ENCODE assay signal across 8 cellular contexts in the genomic region with DNA sequence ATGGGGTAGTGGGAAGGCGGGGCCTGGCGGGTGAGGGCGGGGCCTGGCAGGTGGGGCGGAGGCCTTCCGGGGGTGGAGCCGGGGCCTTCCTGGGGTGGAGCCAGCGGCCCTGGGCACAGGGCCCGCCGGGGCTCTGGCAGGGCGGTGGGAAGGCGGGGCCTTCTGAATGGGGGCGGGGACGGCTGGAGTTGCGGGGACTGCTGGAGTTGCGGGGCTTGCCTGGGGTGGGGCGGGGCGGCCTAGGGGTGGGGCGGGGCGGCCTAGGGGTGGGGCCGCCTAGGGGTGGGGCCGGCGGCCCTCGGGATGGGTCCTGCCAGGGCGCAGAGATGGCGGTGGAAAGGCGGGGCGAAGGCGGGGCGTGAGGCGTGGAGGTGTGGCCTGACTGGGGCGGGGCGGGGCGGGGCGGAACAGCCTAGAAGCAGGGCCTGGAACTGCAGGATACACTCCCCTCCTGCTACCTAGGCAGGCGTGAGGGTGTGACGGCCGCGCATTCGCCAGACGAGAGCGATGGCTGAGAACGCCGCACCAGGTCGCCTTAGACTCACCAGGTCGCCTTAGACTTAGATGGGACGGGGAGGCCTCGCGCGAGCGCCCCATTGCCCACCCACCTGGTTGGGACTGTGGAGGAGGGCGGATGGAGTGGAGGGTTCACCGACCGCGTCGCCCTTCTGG. TPM values are rescaled to one million over a fixed set of nuclear protein-coding genes. Genes with fewer than 3 reads are reported as not detected.
DNase-seq lines count a peak whose midpoint lies in the region; TF ChIP-seq lines count a peak whose summit lies in the region.

No MANE protein-coding gene starts in this region.

- peaks cover 5 to 6% of the 10 kb centered on the region in 2 experiments for H3K4me1 ChIP-seq in neutrophil (ENCODE audit: control insufficient read depth in 1 of 2, insufficient read depth in 1 of 2, low read depth in 1 of 2, low read length in 1 of 2)

- peak overlapping the region; percentile 48 for H3K27ac ChIP-seq in neutrophil

- DNase-seq in EL (peak; percentile 56), HFF-Myc (ENCODE audit: extremely low read depth, low read depth) (no peak), NOMO-1 treated with dmso at 0.1 percent for 144 hours (lab: John Stamatoyannopoulos, UW; ENCODE audit: unreplicated experiment) (peak; percentile 48), fibroblast of pulmonary artery (ENCODE audit: low read depth) (peak; percentile 71), stromal cell of bone marrow (ENCODE audit: low read depth) (peak; percentile 11), SHP77 (lab: John Stamatoyannopoulos, UW) (no peak)
- DNase-seq in activated T-helper 2 cell treated with anti-CD3 and anti-CD28 coated beads, Interferon-gamma antibody, Interleukin-2, Interleukin-4, amounts not matched to agents 10 μg/mL and 5 μg/mL and 100 μg/mL, durations not matched to agents 14 hours and 24 hours and 36 hours (ENCODE audit: low spot score) = peak; percentile 76

- peaks cover 6% of the 10 kb centered on the region for H3K27me3 ChIP-seq in neutrophil

- H3K4me3 Mint-ChIP-seq in activated T-helper 2 cell treated with anti-CD3 and anti-CD28 coated beads, Interferon-gamma antibody, Interleukin-2, Interleukin-4, amounts not matched to agents 10 μg/mL and 5 μg/mL and 100 μg/mL, durations not matched to agents 14 hours and 24 hours and 36 hours (ENCODE audit: low read depth) = peak overlapping the region; percentile 58

- peaks cover 16% of the 10 kb centered on the region for H3K4me1 Mint-ChIP-seq in activated T-helper 2 cell treated with anti-CD3 and anti-CD28 coated beads, Interferon-gamma antibody, Interleukin-2, Interleukin-4, amounts not matched to agents 10 μg/mL and 5 μg/mL and 100 μg/mL, durations not matched to agents 14 hours and 24 hours and 36 hours (ENCODE audit: low read depth)

- no peaks in the 10 kb centered on the region for H3K9me3 Mint-ChIP-seq in activated T-helper 2 cell treated with anti-CD3 and anti-CD28 coated beads, Interferon-gamma antibody, Interleukin-2, Interleukin-4, amounts not matched to agents 10 μg/mL and 5 μg/mL and 100 μg/mL, durations not matched to agents 14 hours and 24 hours and 36 hours

- no peak overlapping the region for H3K27ac Mint-ChIP-seq in activated T-helper 2 cell treated with anti-CD3 and anti-CD28 coated beads, Interferon-gamma antibody, Interleukin-2, Interleukin-4, amounts not matched to agents 10 μg/mL and 5 μg/mL and 100 μg/mL, durations not matched to agents 14 hours and 24 hours and 36 hours

- intact Hi-C loops in activated T-helper 2 cell treated with anti-CD3 and anti-CD28 coated beads, Interferon-gamma antibody, Interleukin-2, Interleukin-4, amounts not matched to agents 10 μg/mL and 5 μg/mL and 100 μg/mL, durations not matched to agents 14 hours and 24 hours and 36 hours (cut with micrococcal nuclease) = no loop called here

- H3K36me3 Mint-ChIP-seq in activated T-helper 2 cell treated with anti-CD3 and anti-CD28 coated beads, Interferon-gamma antibody, Interleukin-2, Interleukin-4, amounts not matched to agents 10 μg/mL and 5 μg/mL and 100 μg/mL, durations not matched to agents 14 hours and 24 hours and 36 hours (ENCODE audit: low read depth) = no peaks in the 10 kb centered on the region

- H3K4me3 ChIP-seq in HFF-Myc (replicated peaks; ENCODE audit: low read depth, low read length) = 0 out of 2 replicates have a peak overlapping the region, but pooled peaks have one; percentile 9
- H3K4me3 ChIP-seq in fibroblast of pulmonary artery (replicated peaks; ENCODE audit: low read depth, low read length) = peak overlapping the region; percentile 34
- H3K4me3 ChIP-seq in neutrophil (ENCODE audit: low read depth in 1 of 2, low read length in 1 of 2) = peak overlapping the region; percentile 55 to 60

- TF ChIP-seq CTCF in HFF-Myc (IDR thresholded peaks at IDR 0.05; ENCODE audit: low read depth, low read length, missing control alignments) = no peak
- no peak for TF ChIP-seq CTCF in fibroblast of pulmonary artery (IDR thresholded peaks at IDR 0.05; ENCODE audit: low read length, missing control alignments)
- peak; percentile 33 for TF ChIP-seq CTCF in neutrophil (IDR thresholded peaks at IDR 0.05)

- no peaks in the 10 kb centered on the region for H3K9me3 ChIP-seq in neutrophil

- H3K27me3 Mint-ChIP-seq in activated T-helper 2 cell treated with anti-CD3 and anti-CD28 coated beads, Interferon-gamma antibody, Interleukin-2, Interleukin-4, amounts not matched to agents 10 μg/mL and 5 μg/mL and 100 μg/mL, durations not matched to agents 14 hours and 24 hours and 36 hours (ENCODE audit: low read depth) = peaks cover 4% of the 10 kb centered on the region

- H3K36me3 ChIP-seq in neutrophil = no peaks in the 10 kb centered on the region

RNA-seq across cellular contexts. Expression of a gene that starts 19.3 kb away (rescaled TPM):
- 108 and 110 TPM in 2 replicates for total RNA-seq in activated T-helper 2 cell treated with anti-CD3 and anti-CD28 coated beads, Interferon-gamma antibody, Interleukin-2, Interleukin-4, amounts not matched to agents 10 μg/mL and 5 μg/mL and 100 μg/mL, durations not matched to agents 14 hours and 24 hours and 36 hours

RNA-seq across cellular contexts. Expression of a gene that starts 53.5 kb away (rescaled TPM):
- total RNA-seq in activated T-helper 2 cell treated with anti-CD3 and anti-CD28 coated beads, Interferon-gamma antibody, Interleukin-2, Interleukin-4, amounts not matched to agents 10 μg/mL and 5 μg/mL and 100 μg/mL, durations not matched to agents 14 hours and 24 hours and 36 hours = 1.8 and 2.2 TPM in 2 replicates

Comparison
In these comparisons a context has a peak if more than half of its experiments do, and no peak if none do; other contexts are left out.
1. DNase-seq: peak in EL (single experiment), NOMO-1 treated with dmso at 0.1 percent for 144 hours (single experiment), activated T-helper 2 cell treated with anti-CD3 and anti-CD28 coated beads, Interferon-gamma antibody, Interleukin-2, Interleukin-4, amounts not matched to agents 10 μg/mL and 5 μg/mL and 100 μg/mL, durations not matched to agents 14 hours and 24 hours and 36 hours (single experiment), fibroblast of pulmonary artery (single experiment) and stromal cell of bone marrow (single experiment); none in HFF-Myc (single experiment) and SHP77 (0 of 2).
2. Peak in every context shown above with its lines, with median percentiles within 50 percentile points of each other: H3K4me3 ChIP-seq.